In genomic region chr4:78599147-78599546, GRCh38 we compare ENCODE assay signal across 25 cellular contexts.
"Had no signal": no experiment of that assay in that cellular context is flagged by ENCODE, and none has a peak within 500 bp of the region (broad histone marks: within the 10 kb centered on the region; RNA-seq: fewer than 3 reads in every experiment).

No MANE protein-coding gene starts in this region.

- DNase-seq: islet precursor cell; mesendoderm; naive B cell; natural killer cell; nephron progenitor cell; ovary; posterior cingulate gyrus; retina; right cardiac atrium; sigmoid colon; small intestine; spleen; stimulated activated CD4-positive, alpha-beta T cell treated with anti-CD3 and anti-CD28 coated beads, Interleukin-4, amount 100 ng/mL, for 24 hours; stimulated activated naive CD4-positive, alpha-beta T cell; upper lobe of left lung had no signal

- H2AFZ ChIP-seq: neural progenitor cell had no signal

- FAIRE-seq: small intestine had no signal

- H3K27me3 ChIP-seq: neural progenitor cell, ovary, sigmoid colon, spleen, suprapubic skin, tibial nerve, upper lobe of left lung, vagina had no signal

- H3K4me1 ChIP-seq: neural progenitor cell, prostate gland, sigmoid colon, suprapubic skin, vagina had no signal

- H3K9ac ChIP-seq: neural progenitor cell had no signal

- H3K9me3 ChIP-seq: left ventricle myocardium inferior, ovary, prostate gland, sigmoid colon, spleen, suprapubic skin, tibial nerve, upper lobe of left lung, vagina had no signal

- H3K27ac Mint-ChIP-seq: mesothelial cell of epicardium; naive B cell; natural killer cell; neural progenitor cell; stimulated activated effector memory CD8-positive, alpha-beta T cell treated with anti-CD3 and anti-CD28 coated beads, Interleukin-12 subunit alpha, Interleukin-12 subunit beta, amount 100 ng/mL, for 72 hours; stimulated activated naive CD8-positive, alpha-beta T cell treated with anti-CD3 and anti-CD28 coated beads, Interleukin-15, Interleukin-2, amounts not matched to agents 100 ng/mL and 50 ng/mL, for 24 hours had no signal

- ATAC-seq: natural killer cell; stimulated activated effector memory CD8-positive, alpha-beta T cell treated with anti-CD3 and anti-CD28 coated beads, Interleukin-12 subunit alpha, Interleukin-12 subunit beta, amount 100 ng/mL, for 72 hours had no signal

- H3K4me2 ChIP-seq: neural progenitor cell had no signal

- H3K36me3 ChIP-seq: neural progenitor cell, ovary, prostate gland, suprapubic skin, vagina had no signal

- H3K4me3 ChIP-seq: left ventricle myocardium inferior, lung, neural progenitor cell, ovary, prostate gland, sigmoid colon, spleen, suprapubic skin, tibial nerve, upper lobe of left lung, vagina had no signal

- H3K4me3 Mint-ChIP-seq: mesothelial cell of epicardium; naive B cell; natural killer cell; nephron progenitor cell; neural progenitor cell; stimulated activated effector memory CD8-positive, alpha-beta T cell treated with anti-CD3 and anti-CD28 coated beads, Interleukin-12 subunit alpha, Interleukin-12 subunit beta, amount 100 ng/mL, for 72 hours; stimulated activated naive CD8-positive, alpha-beta T cell treated with anti-CD3 and anti-CD28 coated beads, Interleukin-15, Interleukin-2, amounts not matched to agents 100 ng/mL and 50 ng/mL, for 24 hours had no signal

- H3K27ac ChIP-seq: neural progenitor cell, ovary, prostate gland, sigmoid colon, suprapubic skin, tibial nerve, upper lobe of left lung, vagina had no signal

- H3K9me3 Mint-ChIP-seq: naive B cell; natural killer cell; neural progenitor cell; stimulated activated effector memory CD8-positive, alpha-beta T cell treated with anti-CD3 and anti-CD28 coated beads, Interleukin-12 subunit alpha, Interleukin-12 subunit beta, amount 100 ng/mL, for 72 hours; stimulated activated naive CD8-positive, alpha-beta T cell treated with anti-CD3 and anti-CD28 coated beads, Interleukin-15, Interleukin-2, amounts not matched to agents 100 ng/mL and 50 ng/mL, for 24 hours had no signal

- H3K36me3 Mint-ChIP-seq: natural killer cell; neural progenitor cell; stimulated activated effector memory CD8-positive, alpha-beta T cell treated with anti-CD3 and anti-CD28 coated beads, Interleukin-12 subunit alpha, Interleukin-12 subunit beta, amount 100 ng/mL, for 72 hours had no signal

- H3K4me1 Mint-ChIP-seq: mesothelial cell of epicardium; naive B cell; natural killer cell; neural progenitor cell; stimulated activated effector memory CD8-positive, alpha-beta T cell treated with anti-CD3 and anti-CD28 coated beads, Interleukin-12 subunit alpha, Interleukin-12 subunit beta, amount 100 ng/mL, for 72 hours had no signal
